ENCODE assay signal across 9 cellular contexts in genomic region chr11:83061883-83062282, GRCh38. TPM values are rescaled to one million over a fixed set of nuclear protein-coding genes. Genes with fewer than 3 reads are reported as not detected.
DNase-seq lines count a peak whose midpoint lies in the region; ATAC-seq, FAIRE-seq and TF ChIP-seq lines count a peak whose summit lies in the region.
"Had no signal": no experiment of that assay in that cellular context is flagged by ENCODE, and none has a peak within 500 bp of the region (broad histone marks: within the 10 kb centered on the region; RNA-seq: fewer than 3 reads in every experiment).

No MANE protein-coding gene starts in this region.

- peaks cover 78% of the 10 kb centered on the region for H3K4me1 Mint-ChIP-seq in activated naive CD8-positive, alpha-beta T cell treated with anti-CD3 and anti-CD28 coated beads, Interleukin-2, amount 50 U/mL, for 24 hours
- H3K4me1 Mint-ChIP-seq in CD14-positive monocyte = peaks cover 10% of the 10 kb centered on the region

- intact Hi-C loops in CD14-positive monocyte (cut with micrococcal nuclease) = loop anchor here in 1 of 2 donors (10.0 kb wide), 1 partner anchor 147 kb away; no protein-coding TSS in a partner anchor

- H3K9me3 Mint-ChIP-seq in activated naive CD8-positive, alpha-beta T cell treated with anti-CD3 and anti-CD28 coated beads, Interleukin-2, amount 50 U/mL, for 24 hours = no peaks in the 10 kb centered on the region
- peaks cover 0 to 2% (median 0%) of the 10 kb centered on the region in 7 donors for H3K9me3 Mint-ChIP-seq in CD14-positive monocyte

- peak overlapping the region; percentile 89 for H3K27ac Mint-ChIP-seq in activated naive CD8-positive, alpha-beta T cell treated with anti-CD3 and anti-CD28 coated beads, Interleukin-2, amount 50 U/mL, for 24 hours
- H3K27ac Mint-ChIP-seq in CD14-positive monocyte = no peak overlapping the region

- no peak for TF ChIP-seq CTCF in CD14-positive monocyte (IDR thresholded peaks at IDR 0.05)

- TF ChIP-seq POLR2A in H54 (IDR thresholded peaks at IDR 0.05; ENCODE audit: low read depth, low read length) = no peak

- DNase-seq in GM18507 (ENCODE audit: extremely low spot score, insufficient read length, low read depth) (peak; percentile 29), H54 (ENCODE audit: insufficient read length, low spot score) (no peak), HK-2 (ENCODE audit: unreplicated experiment) (no peak), CD14-positive monocyte (ENCODE audit: low spot score) (no peak)
- no peak for DNase-seq in activated naive CD8-positive, alpha-beta T cell treated with anti-CD3 and anti-CD28 coated beads, Interleukin-2, amount 50 U/mL, for 24 hours
- DNase-seq in activated CD4-positive, alpha-beta T cell treated with anti-CD3 and anti-CD28 coated beads, Interleukin-2, amount 50 U/mL, for 1 hour = no peak
- DNase-seq: ovary had no signal

- peak overlapping the region; percentile 76 for H3K4me3 Mint-ChIP-seq in activated naive CD8-positive, alpha-beta T cell treated with anti-CD3 and anti-CD28 coated beads, Interleukin-2, amount 50 U/mL, for 24 hours
- H3K4me3 Mint-ChIP-seq in CD14-positive monocyte = no peak overlapping the region

- ATAC-seq in GM21367 (IDR thresholded peaks at IDR 0.05; ENCODE audit: unreplicated experiment) (peak; percentile 59), HG03342 (IDR thresholded peaks at IDR 0.05; ENCODE audit: unreplicated experiment) (peak; percentile 84)
- peak; percentile 53 for ATAC-seq in activated naive CD8-positive, alpha-beta T cell treated with anti-CD3 and anti-CD28 coated beads, Interleukin-2, amount 50 U/mL, for 24 hours

- H3K27me3 Mint-ChIP-seq in activated naive CD8-positive, alpha-beta T cell treated with anti-CD3 and anti-CD28 coated beads, Interleukin-2, amount 50 U/mL, for 24 hours = no peaks in the 10 kb centered on the region
- H3K27me3 Mint-ChIP-seq in CD14-positive monocyte (ENCODE audit: low read depth in 3 of 3) = peaks cover 3 to 13% (median 11%) of the 10 kb centered on the region in 3 donors

- FAIRE-seq in GM18507 (lab: Jason Lieb, UNC) (peak; percentile 90), H54 (lab: Jason Lieb, UNC) (no peak)

- peaks cover 23% of the 10 kb centered on the region for H3K36me3 Mint-ChIP-seq in activated naive CD8-positive, alpha-beta T cell treated with anti-CD3 and anti-CD28 coated beads, Interleukin-2, amount 50 U/mL, for 24 hours (ENCODE audit: low read depth)
- no peaks in the 10 kb centered on the region for H3K36me3 Mint-ChIP-seq in CD14-positive monocyte

RNA-seq across cellular contexts. Expression of gene RAB30, which starts 9.8 kb away (rescaled TPM):
- under 1 TPM; 0.54 to 0.67 TPM for polyA plus RNA-seq in CD14-positive monocyte
